Comparison of ENCODE assay signal across 24 cellular contexts in genomic region chr3:15122398-15122797, GRCh38.
"Had no signal": no experiment of that assay in that cellular context is flagged by ENCODE, and none has a peak within 500 bp of the region (broad histone marks: within the 10 kb centered on the region; RNA-seq: fewer than 3 reads in every experiment).

No MANE protein-coding gene starts in this region.

- DNase-seq: colonic mucosa; cortex of kidney; effector CD8-positive, alpha-beta T cell; effector memory CD8-positive, alpha-beta T cell; endodermal cell; erythroblast; esophagus squamous epithelium; foreskin melanocyte; gastrocnemius medialis; glutamatergic neuron; head of caudate nucleus; heart right ventricle; hippocampal formation; left cardiac atrium; left lung; left ventricle myocardium superior; lower lobe of right lung; mesendoderm; midbrain had no signal

- H3K4me3 ChIP-seq: colonic mucosa, esophagus squamous epithelium, gastrocnemius medialis, heart right ventricle, left lung, lower lobe of right lung had no signal

- H3K4me1 ChIP-seq: colonic mucosa, esophagus squamous epithelium, gastrocnemius medialis, left lung, lower lobe of right lung had no signal

- ATAC-seq: effector memory CD8-positive, alpha-beta T cell; esophagus mucosa; gastrocnemius medialis; heart right ventricle; left cardiac atrium; left lung; left ventricle myocardium superior; lower lobe of right lung had no signal

- H3K27ac ChIP-seq: colonic mucosa, epithelial cell of prostate, esophagus squamous epithelium, gastrocnemius medialis, heart right ventricle, left lung, lower lobe of right lung had no signal

- H3K9me3 ChIP-seq: colonic mucosa, esophagus squamous epithelium, gastrocnemius medialis, heart right ventricle, left lung, lower lobe of right lung had no signal

- H3K27me3 ChIP-seq: colonic mucosa had no signal

- H3K36me3 ChIP-seq: colonic mucosa, esophagus squamous epithelium, gastrocnemius medialis, heart right ventricle, left lung, lower lobe of right lung had no signal

- FAIRE-seq: endometrium, islet of Langerhans, keratinocyte had no signal
